8 cellular contexts compared by ENCODE assay signal in the genomic region with DNA sequence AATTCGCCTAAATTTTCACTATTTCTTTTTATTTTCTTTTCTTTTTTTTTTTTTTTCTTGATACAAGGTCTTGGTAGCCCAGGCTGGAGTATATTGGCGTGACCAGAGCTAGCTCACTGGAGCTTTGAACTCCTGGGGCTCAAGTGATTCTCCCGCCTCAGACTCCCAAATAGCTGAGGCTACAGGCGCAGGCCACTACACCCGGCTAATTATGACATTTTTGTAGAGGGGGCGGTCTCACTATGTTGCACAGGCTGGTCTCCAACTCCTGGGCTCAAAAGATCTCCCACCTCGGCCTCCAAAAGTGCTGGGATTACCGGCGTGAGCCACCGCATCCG. TPM values are rescaled to one million over a fixed set of nuclear protein-coding genes. Genes with fewer than 3 reads are reported as not detected.
A peak's percentile ranks its signal among the peaks of the same experiment; 100 is the strongest.
DNase-seq lines count a peak whose midpoint lies in the region; ATAC-seq, FAIRE-seq and TF ChIP-seq lines count a peak whose summit lies in the region.

No MANE protein-coding gene starts in this region.

- 69 to 73% (median 72%) methylated on average over 11 of the region's 11 CpGs for WGBS in small intestine, 3 donors

- H3K36me3 ChIP-seq in kidney epithelial cell (ENCODE audit: control insufficient read depth, insufficient read depth, low read length) (no peaks in the 10 kb centered on the region), thoracic aorta (no peaks in the 10 kb centered on the region), small intestine (ENCODE audit: control insufficient read depth in 2 of 2, insufficient read depth in 2 of 2, low read length in 2 of 2) (no peaks in the 10 kb centered on the region)

- peak overlapping the region; percentile 92 for H3K4me3 Mint-ChIP-seq in activated naive CD8-positive, alpha-beta T cell treated with anti-CD3 and anti-CD28 coated beads for 36 hours

- H3K9me3 Mint-ChIP-seq in activated naive CD8-positive, alpha-beta T cell treated with anti-CD3 and anti-CD28 coated beads for 36 hours = no peaks in the 10 kb centered on the region

- TF ChIP-seq CTCF in kidney epithelial cell (IDR thresholded peaks at IDR 0.05; ENCODE audit: insufficient read depth, low read length, poor library complexity, severe bottlenecking) (no peak), thoracic aorta (IDR thresholded peaks at IDR 0.05) (no peak)

- peak; percentile 57 for DNase-seq in activated CD8-positive, alpha-beta memory T cell treated with anti-CD3 and anti-CD28 coated beads for 24 hours
- DNase-seq in activated CD8-positive, alpha-beta memory T cell treated with anti-CD3 and anti-CD28 coated beads, Interleukin-2, amount 50 U/mL, for 4 hours = no peak
- DNase-seq in activated naive CD8-positive, alpha-beta T cell treated with anti-CD3 and anti-CD28 coated beads for 36 hours = no peak
- DNase-seq in kidney epithelial cell (ENCODE audit: low read depth) = no peak
- no peak for DNase-seq in thoracic aorta (ENCODE audit: low spot score)
- DNase-seq in NCI-H1694 treated with DMSO at 0.1 percent for 48 hours (lab: John Stamatoyannopoulos, UW) = no peak
- no peak for DNase-seq in small intestine

- H3K27me3 ChIP-seq in kidney epithelial cell (ENCODE audit: control insufficient read depth, insufficient read depth, low read length) = no peaks in the 10 kb centered on the region
- no peaks in the 10 kb centered on the region for H3K27me3 ChIP-seq in thoracic aorta (replicated peaks; ENCODE audit: insufficient read depth)
- H3K27me3 ChIP-seq in small intestine (ENCODE audit: control insufficient read depth in 2 of 2, insufficient read depth in 2 of 2, low read length in 2 of 2) = no peaks in the 10 kb centered on the region

- no peaks in the 10 kb centered on the region for H3K9me3 ChIP-seq in thoracic aorta
- H3K9me3 ChIP-seq in small intestine (ENCODE audit: control insufficient read depth, low read depth) = no peaks in the 10 kb centered on the region

- H3K4me3 ChIP-seq in kidney epithelial cell (ENCODE audit: low read depth, low read length) (peak overlapping the region; percentile 72), thoracic aorta (peak overlapping the region; percentile 77), small intestine (ENCODE audit: low read depth in 1 of 2, low read length in 2 of 2) (peak overlapping the region in 1 of 2 donors; percentile 67)

- H3K4me1 ChIP-seq in thoracic aorta (ENCODE audit: control insufficient read depth in 1 of 2, low read depth in 2 of 2) (peaks cover 0 to 4% of the 10 kb centered on the region in 2 donors), small intestine (ENCODE audit: control insufficient read depth in 2 of 2, insufficient read depth in 1 of 2, low read depth in 1 of 2, low read length in 1 of 2) (no peaks in the 10 kb centered on the region)

- H3K4me1 Mint-ChIP-seq in activated naive CD8-positive, alpha-beta T cell treated with anti-CD3 and anti-CD28 coated beads for 36 hours = peaks cover 10% of the 10 kb centered on the region

- H3K36me3 Mint-ChIP-seq in activated naive CD8-positive, alpha-beta T cell treated with anti-CD3 and anti-CD28 coated beads for 36 hours = peaks cover 2% of the 10 kb centered on the region

- no peaks in the 10 kb centered on the region for H3K27me3 Mint-ChIP-seq in activated naive CD8-positive, alpha-beta T cell treated with anti-CD3 and anti-CD28 coated beads for 36 hours

- H3K27ac Mint-ChIP-seq in activated naive CD8-positive, alpha-beta T cell treated with anti-CD3 and anti-CD28 coated beads for 36 hours = peak overlapping the region; percentile 94

- H3K27ac ChIP-seq in thoracic aorta (peak overlapping the region; percentile 71 to 88), small intestine (ENCODE audit: low read depth in 1 of 2, low read length in 1 of 2) (peak overlapping the region in 1 of 2 donors; percentile 82)

- no peak for ATAC-seq in thoracic aorta (ENCODE audit: insufficient number of reproducible peaks, low FRiP score, low read depth)
- no peak for ATAC-seq in GM18870 (IDR thresholded peaks at IDR 0.05; ENCODE audit: unreplicated experiment)

- FAIRE-seq in small intestine (lab: Jason Lieb, UNC) = no peak

RNA-seq across cellular contexts. Expression of a gene that starts 37.3 kb away (rescaled TPM):
- 100 to 1,000 TPM; 102 to 118 TPM for total RNA-seq in activated naive CD8-positive, alpha-beta T cell treated with anti-CD3 and anti-CD28 coated beads for 36 hours
- 105 and 106 TPM in 2 replicates for total RNA-seq in kidney epithelial cell
- 100 to 1,000 TPM in 1 of 2 donors, 10 to 100 TPM in 1; 79.1 to 133 TPM for total RNA-seq in thoracic aorta
- polyA plus RNA-seq in small intestine = 10 to 100 TPM; 53.0 to 82.0 (median 64.0) TPM
